23 cellular contexts compared by ENCODE assay signal in genomic region chr18:49155410-49155809, GRCh38.
A peak's percentile ranks its signal among the peaks of the same experiment; 100 is the strongest.
DNase-seq lines count a peak whose midpoint lies in the region; FAIRE-seq and TF ChIP-seq lines count a peak whose summit lies in the region.
"Had no signal": no experiment of that assay in that cellular context is flagged by ENCODE, and none has a peak within 500 bp of the region (broad histone marks: within the 10 kb centered on the region; RNA-seq: fewer than 3 reads in every experiment).

No MANE protein-coding gene starts in this region.

- CTCF ChIA-PET in mammary epithelial cell (lab: Charles Lee; ENCODE audit: low non-redundant PET) (no interaction called here), MCF 10A (lab: Yijun Ruan, JAX) (no interaction called here)

- FAIRE-seq in keratinocyte (lab: Jason Lieb, UNC): peak; percentile 58
- FAIRE-seq: A549, G401.6, GM12891, GM18507 had no signal

- H3K27ac Mint-ChIP-seq in MCF 10A (ENCODE audit: low read depth, unreplicated experiment): no peak overlapping the region
- H3K27ac Mint-ChIP-seq: B cell; CD4-positive, alpha-beta memory T cell; CD4-positive, CD25-positive, alpha-beta regulatory T cell; CD8-positive, alpha-beta memory T cell had no signal

- H3K79me2 ChIP-seq in mammary epithelial cell (ENCODE audit: insufficient read depth, low read length): no peaks in the 10 kb centered on the region
- H3K79me2 ChIP-seq in keratinocyte (ENCODE audit: control insufficient read depth, insufficient read depth, low read length): no peaks in the 10 kb centered on the region

- H3K9me1 ChIP-seq in keratinocyte (ENCODE audit: control insufficient read depth, extremely low read depth, insufficient read depth, low read length): no peaks in the 10 kb centered on the region

- H3K9ac ChIP-seq in mammary epithelial cell (ENCODE audit: insufficient read depth, low read length) (no peak overlapping the region), keratinocyte (ENCODE audit: control insufficient read depth, extremely low read depth, insufficient read depth, low read length) (no peak overlapping the region)
- H3K9ac ChIP-seq: BLaER1 treated with 17β-estradiol and CSF1 and Interleukin-3, amounts not matched to agents 10 nM and 100 nM had no signal

- H3K4me2 ChIP-seq in mammary epithelial cell (ENCODE audit: insufficient read depth, low read depth, low read length) (no peak overlapping the region), keratinocyte (ENCODE audit: control insufficient read depth, extremely low read depth, insufficient read depth, low read depth, low read length) (no peak overlapping the region)
- H3K4me2 ChIP-seq: A549; BLaER1 treated with 17β-estradiol and CSF1 and Interleukin-3, amounts not matched to agents 10 nM and 100 nM had no signal

- POLR2A ChIA-PET in MCF 10A (lab: Yijun Ruan, JAX): interaction anchor here (1.3 kb wide), 1 partner anchor 16 kb away, joined by 4 read pairs; no protein-coding TSS in a partner anchor

- H4K20me1 ChIP-seq in mammary epithelial cell (ENCODE audit: insufficient read depth, low read length) (no peaks in the 10 kb centered on the region), keratinocyte (ENCODE audit: control insufficient read depth, extremely low read depth, insufficient read depth, low read length) (no peaks in the 10 kb centered on the region)
- H4K20me1 ChIP-seq: BLaER1 treated with 17β-estradiol and CSF1 and Interleukin-3, amounts not matched to agents 10 nM and 100 nM had no signal

- peak; percentile 59 for DNase-seq in mammary epithelial cell
- no peak for DNase-seq in MCF 10A (ENCODE audit: unreplicated experiment)
- peak; percentile 5 for DNase-seq in NCI-H226
- peak; percentile 60 for DNase-seq in epithelial cell of esophagus (ENCODE audit: low read depth)
- peak; percentile 57 for DNase-seq in keratinocyte (ENCODE audit: low read depth, low spot score)
- no peak for DNase-seq in HK-2 (ENCODE audit: unreplicated experiment)
- no peak for DNase-seq in NCI-H82 (lab: John Stamatoyannopoulos, UW)
- no peak for DNase-seq in activated CD8-positive, alpha-beta memory T cell treated with anti-CD3 and anti-CD28 coated beads, Interleukin-2, amount 50 U/mL, for 48 hours
- DNase-seq: AML-193; CD4-positive, alpha-beta memory T cell; CD4-positive, CD25-positive, alpha-beta regulatory T cell; CD8-positive, alpha-beta memory T cell; COR-L47; DMS79 treated with DMSO at 0.1 percent for 48 hours; GF-D8 had no signal

- intact Hi-C loops in mammary epithelial cell (cut with micrococcal nuclease) (no loop called here), MCF 10A (cut with micrococcal nuclease) (no loop called here)

- H3K36me3 ChIP-seq in mammary epithelial cell (ENCODE audit: insufficient read depth, low read length) (no peaks in the 10 kb centered on the region), keratinocyte (ENCODE audit: control insufficient read depth in 2 of 2, extremely low read depth in 1 of 2, insufficient read depth in 2 of 2, low read length in 2 of 2) (no peaks in the 10 kb centered on the region)

- no peaks in the 10 kb centered on the region for H3K27me3 ChIP-seq in mammary epithelial cell (ENCODE audit: insufficient read depth, low read length)
- H3K27me3 ChIP-seq in keratinocyte (ENCODE audit: control insufficient read depth, extremely low read depth, insufficient read depth, low read length): no peaks in the 10 kb centered on the region
- H3K27me3 ChIP-seq: BLaER1 treated with 17β-estradiol and CSF1 and Interleukin-3, amounts not matched to agents 10 nM and 100 nM had no signal

- dilution Hi-C loops in mammary epithelial cell (cut with HindIII; ENCODE audit: low sequenced_read_pairs) (no loop called here), keratinocyte (cut with MboI; ENCODE audit: extremely low pct_ligation_motif_present, low sequenced_read_pairs) (no loop called here)

- H3K27me3 Mint-ChIP-seq in MCF 10A (ENCODE audit: insufficient read depth, unreplicated experiment): no peaks in the 10 kb centered on the region
- H3K27me3 Mint-ChIP-seq: B cell; CD4-positive, alpha-beta memory T cell; CD4-positive, CD25-positive, alpha-beta regulatory T cell had no signal

- peaks cover 8% of the 10 kb centered on the region for H3K9me3 Mint-ChIP-seq in MCF 10A (ENCODE audit: unreplicated experiment)

- no peak for TF ChIP-seq CTCF in mammary epithelial cell (conservative IDR thresholded peaks at IDR 0.05 in 1 of 2, IDR thresholded peaks at IDR 0.05 in 1 of 2; ENCODE audit: extremely low read depth in 1 of 2, insufficient read depth in 1 of 2, low read depth in 1 of 2, low read length in 2 of 2)
- TF ChIP-seq CTCF in MCF 10A (IDR thresholded peaks at IDR 0.05; ENCODE audit: unreplicated experiment): no peak
- TF ChIP-seq CTCF in epithelial cell of esophagus (IDR thresholded peaks at IDR 0.05; ENCODE audit: insufficient read depth, low read depth, low read length, missing control alignments): no peak
- no peak for TF ChIP-seq CTCF in keratinocyte (optimal IDR thresholded peaks at IDR 0.05 in 1 of 3, IDR thresholded peaks at IDR 0.05 in 1 of 3, conservative IDR thresholded peaks at IDR 0.05 in 1 of 3; ENCODE audit: extremely low read depth in 1 of 3, insufficient read depth in 2 of 3, low read length in 3 of 3)

- H3K36me3 Mint-ChIP-seq in MCF 10A (ENCODE audit: insufficient read depth, unreplicated experiment): peaks cover 5% of the 10 kb centered on the region

- H3K4me1 ChIP-seq in mammary epithelial cell (ENCODE audit: insufficient read depth, low read length) (no peaks in the 10 kb centered on the region), keratinocyte (ENCODE audit: control insufficient read depth, extremely low read depth, insufficient read depth, low read length) (no peaks in the 10 kb centered on the region)
- H3K4me1 ChIP-seq: A549 had no signal

- H3K9me3 ChIP-seq in mammary epithelial cell (replicated peaks; ENCODE audit: insufficient read depth, low read length) (no peaks in the 10 kb centered on the region), keratinocyte (ENCODE audit: control insufficient read depth, low read depth, low read length) (no peaks in the 10 kb centered on the region)
- H3K9me3 ChIP-seq: A549 had no signal

- no TSS peak for BruUV-seq in mammary epithelial cell (replicated peaks; lab: Mats Ljungman, UMichigan)
- no TSS peak for BruUV-seq in MCF 10A (replicated peaks; lab: Mats Ljungman, UMichigan)

- H3K4me3 ChIP-seq in mammary epithelial cell (replicated peaks in 1 of 3; ENCODE audit: insufficient read depth in 1 of 3, low read depth in 2 of 3, low read length in 3 of 3) (no peak overlapping the region), epithelial cell of esophagus (ENCODE audit: low read length) (no peak overlapping the region), keratinocyte (ENCODE audit: control insufficient read depth in 2 of 3, extremely low read depth in 1 of 3, insufficient read depth in 2 of 3, low read depth in 1 of 3, low read length in 3 of 3) (no peak overlapping the region)
- H3K4me3 ChIP-seq: A549; BLaER1 treated with 17β-estradiol and CSF1 and Interleukin-3, amounts not matched to agents 10 nM and 100 nM had no signal

- peaks cover 6% of the 10 kb centered on the region for H3K4me1 Mint-ChIP-seq in MCF 10A (ENCODE audit: insufficient read depth, unreplicated experiment)
- H3K4me1 Mint-ChIP-seq: B cell; CD4-positive, alpha-beta memory T cell; CD8-positive, alpha-beta memory T cell had no signal

- no peak overlapping the region for H3K27ac ChIP-seq in mammary epithelial cell (ENCODE audit: insufficient read depth, low read depth, low read length)
- no peak overlapping the region for H3K27ac ChIP-seq in keratinocyte (ENCODE audit: control insufficient read depth, insufficient read depth, low read length)
- H3K27ac ChIP-seq: 22Rv1; A549; BLaER1 treated with 17β-estradiol and CSF1 and Interleukin-3, amounts not matched to agents 10 nM and 100 nM; C4-2B had no signal

- in situ Hi-C loops in mammary epithelial cell (cut with MboI; ENCODE audit: low sequenced_read_pairs in 2 of 2): no loop called here

- no peak overlapping the region for H2AFZ ChIP-seq in mammary epithelial cell (ENCODE audit: low read depth, low read length)
- no peak overlapping the region for H2AFZ ChIP-seq in keratinocyte (ENCODE audit: control insufficient read depth, low read length)

- WGBS in mammary epithelial cell (ENCODE audit: low coverage, missing lambda C conversion rate): 18% methylated on average over 1 of the region's 1 CpG

- no peak overlapping the region for H3K4me3 Mint-ChIP-seq in MCF 10A (ENCODE audit: unreplicated experiment)
- H3K4me3 Mint-ChIP-seq: B cell; CD4-positive, alpha-beta memory T cell; CD4-positive, CD25-positive, alpha-beta regulatory T cell; CD8-positive, alpha-beta memory T cell had no signal

Comparison
In these comparisons a context has a peak if more than half of its experiments do, and no peak if none do; other contexts are left out.
1. DNase-seq: peak in mammary epithelial cell (single experiment), NCI-H226 (single experiment), epithelial cell of esophagus (single experiment) and keratinocyte (single experiment); none in MCF 10A (single experiment), HK-2 (single experiment), NCI-H82 (single experiment) and activated CD8-positive, alpha-beta memory T cell treated with anti-CD3 and anti-CD28 coated beads, Interleukin-2, amount 50 U/mL, for 48 hours (single experiment).